ENCODE assay signal across 8 cellular contexts in the genomic region with DNA sequence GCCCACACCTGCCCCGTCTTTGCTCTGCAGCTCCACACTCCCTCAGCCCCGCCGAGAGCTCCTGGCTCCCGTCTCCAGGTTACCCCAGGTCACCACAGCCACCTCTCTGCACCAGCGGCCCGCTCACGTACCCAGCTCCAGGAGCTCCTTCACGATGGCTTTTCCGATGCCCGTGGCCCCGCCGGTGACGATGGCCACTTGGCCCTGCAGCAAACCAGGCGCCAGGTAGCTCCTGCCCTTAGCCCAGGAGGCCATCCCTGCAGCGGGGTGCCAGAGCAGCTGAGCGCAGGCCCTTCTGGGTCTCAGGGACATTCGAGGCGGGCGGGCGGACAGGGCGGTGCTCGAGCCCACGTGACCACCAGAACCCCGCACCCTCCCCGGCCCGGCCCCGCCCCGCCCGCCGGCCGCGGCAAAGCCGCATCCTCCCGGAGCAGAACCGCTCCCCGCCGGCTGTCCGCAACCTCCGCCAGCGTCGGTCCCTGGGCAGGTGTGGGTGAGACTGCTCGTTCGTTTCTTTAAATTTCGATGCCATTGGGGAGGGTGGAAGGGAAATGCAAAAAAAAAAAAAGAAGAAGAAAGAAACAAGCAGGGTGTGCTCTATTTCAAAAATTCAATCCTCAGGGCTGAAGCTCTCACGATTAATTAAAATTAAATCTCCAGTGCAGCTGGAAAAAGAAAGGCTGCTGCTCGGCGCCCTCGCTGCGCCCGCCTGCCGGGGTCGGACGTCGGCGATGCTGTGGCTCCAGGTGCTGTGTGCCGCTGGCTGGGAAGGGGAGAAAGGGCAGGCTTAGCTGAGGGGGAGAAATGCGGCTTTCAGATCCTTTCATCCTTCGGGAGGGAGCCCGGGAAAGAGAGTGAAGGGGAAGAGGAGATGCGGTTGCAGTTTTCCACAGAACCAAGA. TPM values are rescaled to one million over a fixed set of nuclear protein-coding genes. Genes with fewer than 3 reads are reported as not detected.
DNase-seq lines count a peak whose midpoint lies in the region; ATAC-seq and TF ChIP-seq lines count a peak whose summit lies in the region.

Gene PECR (minus strand): TSS at position 323 of the 901 bp plus-strand sequence. CDS start 68 bp downstream, at position 255.
Gene TMEM169 (plus strand): TSS at position 433 of the 901 bp plus-strand sequence. CDS start 14,045 bp downstream, outside the sequence.

- no peaks in the 10 kb centered on the region for H3K36me3 Mint-ChIP-seq in activated CD8-positive, alpha-beta T cell treated with anti-CD3 and anti-CD28 coated beads for 36 hours (ENCODE audit: low read depth)

- peak; percentile 97 for ATAC-seq in HG03432 (IDR thresholded peaks at IDR 0.05; ENCODE audit: unreplicated experiment)
- ATAC-seq in activated CD8-positive, alpha-beta T cell treated with anti-CD3 and anti-CD28 coated beads for 36 hours, result peak; percentile 91

- H3K4me1 ChIP-seq in BLaER1 treated with 17β-estradiol and CSF1 and Interleukin-3, amounts not matched to agents 10 nM and 100 nM, result peaks cover 27 to 40% (median 32%) of the 10 kb centered on the region in 10 experiments

- POLR2A ChIA-PET in activated CD8-positive, alpha-beta T cell treated with anti-CD3 and anti-CD28 coated beads for 36 hours (lab: Charles Lee), result interaction anchor here (0.6 to 7.0 kb wide), 6 partner anchors 11 to 79 kb away, joined by 3 to 41 read pairs (median 6); partner anchors contain the start of gene XRCC5

- H3K4me3 Mint-ChIP-seq in activated CD8-positive, alpha-beta T cell treated with anti-CD3 and anti-CD28 coated beads for 36 hours, result peak within 1 kb of the TSS; percentile 89

- intact Hi-C loops in activated CD8-positive, alpha-beta T cell treated with anti-CD3 and anti-CD28 coated beads for 36 hours (cut with micrococcal nuclease), result no loop called here

- H3K4me3 ChIP-seq in BLaER1 treated with 17β-estradiol and CSF1 and Interleukin-3, amounts not matched to agents 10 nM and 100 nM, result peak within 1 kb of the TSS; percentile 42 to 70 (median 58)

- H3K9me3 Mint-ChIP-seq in activated CD8-positive, alpha-beta T cell treated with anti-CD3 and anti-CD28 coated beads for 36 hours, result no peaks in the 10 kb centered on the region

- peak within 1 kb of the TSS; percentile 84 for H3K27ac Mint-ChIP-seq in activated CD8-positive, alpha-beta T cell treated with anti-CD3 and anti-CD28 coated beads for 36 hours

- H3K9me3 ChIP-seq in BLaER1 treated with 17β-estradiol and CSF1 and Interleukin-3, amounts not matched to agents 10 nM and 100 nM (replicated peaks in 1 of 11), result no peaks in the 10 kb centered on the region

- CTCF ChIA-PET in activated CD8-positive, alpha-beta T cell treated with anti-CD3 and anti-CD28 coated beads for 36 hours (lab: Charles Lee), result interaction anchor here (0.7 to 4.1 kb wide), 12 partner anchors 9 to 66 kb away, joined by 3 to 11 read pairs (median 4); partner anchors contain the start of gene XRCC5

- peaks cover 52% of the 10 kb centered on the region for H3K4me1 Mint-ChIP-seq in activated CD8-positive, alpha-beta T cell treated with anti-CD3 and anti-CD28 coated beads for 36 hours (ENCODE audit: low read depth)

- peak; percentile 74 for DNase-seq in GM19240 (ENCODE audit: insufficient read length, low spot score)
- peak; percentile 70 for DNase-seq in NCI-H748 treated with DMSO at 0.1 percent for 48 hours (lab: John Stamatoyannopoulos, UW)
- peak; percentile 82 for DNase-seq in activated CD8-positive, alpha-beta T cell treated with anti-CD3 and anti-CD28 coated beads for 36 hours
- DNase-seq in effector CD4-positive, alpha-beta T cell, result peak; percentile 63
- DNase-seq in medulla oblongata (ENCODE audit: extremely low spot score), result peak; percentile 87
- peak; percentile 49 to 79 (median 51) for DNase-seq in stimulated activated CD4-positive, alpha-beta T cell treated with anti-CD3 and anti-CD28 coated beads, TNF-alpha, amount 100 ng/mL, for 48 hours (ENCODE audit: low read depth in 3 of 3)

- peak within 1 kb of the TSS; percentile 8 to 62 (median 40); a peak in 16 of 22 replicates for H3K9ac ChIP-seq in BLaER1 treated with 17β-estradiol and CSF1 and Interleukin-3, amounts not matched to agents 10 nM and 100 nM

- no peaks in the 10 kb centered on the region for H4K20me1 ChIP-seq in BLaER1 treated with 17β-estradiol and CSF1 and Interleukin-3, amounts not matched to agents 10 nM and 100 nM

- no peaks in the 10 kb centered on the region for H3K27me3 Mint-ChIP-seq in activated CD8-positive, alpha-beta T cell treated with anti-CD3 and anti-CD28 coated beads for 36 hours

- H3K27me3 ChIP-seq in BLaER1 treated with 17β-estradiol and CSF1 and Interleukin-3, amounts not matched to agents 10 nM and 100 nM, result peaks cover 28 to 42% (median 40%) of the 10 kb centered on the region in 11 experiments

- H3K27ac ChIP-seq in BLaER1 treated with 17β-estradiol and CSF1 and Interleukin-3, amounts not matched to agents 10 nM and 100 nM, result no peak within 1 kb of the TSS

- TF ChIP-seq CTCF in activated CD8-positive, alpha-beta T cell treated with anti-CD3 and anti-CD28 coated beads for 36 hours (IDR thresholded peaks at IDR 0.05), result no peak

- H3K4me2 ChIP-seq in BLaER1 treated with 17β-estradiol and CSF1 and Interleukin-3, amounts not matched to agents 10 nM and 100 nM, result peak within 1 kb of the TSS; percentile 73 to 97 (median 92)

- H3K36me3 ChIP-seq in BLaER1 treated with 17β-estradiol and CSF1 and Interleukin-3, amounts not matched to agents 10 nM and 100 nM, result no peaks in the 10 kb centered on the region

RNA-seq across cellular contexts. Expression of gene PECR, which starts in this region (rescaled TPM):
- total RNA-seq in activated CD8-positive, alpha-beta T cell treated with anti-CD3 and anti-CD28 coated beads for 36 hours, result 10 to 100 TPM; 21.1 to 22.5 TPM

RNA-seq across cellular contexts. Expression of gene TMEM169, which starts in this region (rescaled TPM):
- total RNA-seq in activated CD8-positive, alpha-beta T cell treated with anti-CD3 and anti-CD28 coated beads for 36 hours, result under 1 TPM; 0.76 to 0.83 TPM
